ENCODE assay signal across 8 cellular contexts in genomic region chr5:160165137-160166068, GRCh38. TPM values are rescaled to one million over a fixed set of nuclear protein-coding genes. Genes with fewer than 3 reads are reported as not detected.
DNase-seq lines count a peak whose midpoint lies in the region; ATAC-seq and TF ChIP-seq lines count a peak whose summit lies in the region.

No MANE protein-coding gene starts in this region.

- CTCF ChIA-PET in Calu3 (lab: Charles Lee): interaction anchor here (0.8 to 1.7 kb wide), 6 partner anchors 9 to 46 kb away, joined by 3 to 5 read pairs (median 4); partner anchors contain the start of gene PWWP2A
- CTCF ChIA-PET in Caco-2 (lab: Charles Lee): no interaction called here

- H3K27me3 ChIP-seq in MG63 (no peaks in the 10 kb centered on the region), Caco-2 (replicated peaks; ENCODE audit: control insufficient read depth, insufficient read depth, low read length) (no peaks in the 10 kb centered on the region)

- no peaks in the 10 kb centered on the region for H3K9me3 Mint-ChIP-seq in Calu3 (ENCODE audit: low read depth, unreplicated experiment)
- no peaks in the 10 kb centered on the region for H3K9me3 Mint-ChIP-seq in activated naive CD8-positive, alpha-beta T cell treated with anti-CD3 and anti-CD28 coated beads for 36 hours
- no peaks in the 10 kb centered on the region for H3K9me3 Mint-ChIP-seq in Caco-2 (ENCODE audit: unreplicated experiment)

- no peak for TF ChIP-seq POLR2A in erythroblast (IDR thresholded peaks at IDR 0.05; ENCODE audit: low read length)

- intact Hi-C loops in Calu3 (cut with micrococcal nuclease; ENCODE audit: unreplicated experiment) (loop anchor here (1.0 kb wide), 1 partner anchor 46 kb away; the partner anchor contains the start of gene PWWP2A), Right ventricle myocardium inferior (cut with DNase I) (no loop called here), Caco-2 (cut with micrococcal nuclease; ENCODE audit: unreplicated experiment) (no loop called here)

- peaks cover 11% of the 10 kb centered on the region for H3K36me3 Mint-ChIP-seq in Calu3 (ENCODE audit: insufficient read depth, unreplicated experiment)
- H3K36me3 Mint-ChIP-seq in activated naive CD8-positive, alpha-beta T cell treated with anti-CD3 and anti-CD28 coated beads for 36 hours: no peaks in the 10 kb centered on the region
- peaks cover 6% of the 10 kb centered on the region for H3K36me3 Mint-ChIP-seq in Caco-2 (ENCODE audit: insufficient read depth, unreplicated experiment)

- ATAC-seq in Right ventricle myocardium inferior: peak; percentile 84
- ATAC-seq in omental fat pad (ENCODE audit: low FRiP score): peak; percentile 86
- ATAC-seq in HG03159 (IDR thresholded peaks at IDR 0.05; ENCODE audit: unreplicated experiment): no peak

- H3K4me3 Mint-ChIP-seq in Calu3 (ENCODE audit: low read depth, unreplicated experiment) (peak overlapping the region; percentile 60), Caco-2 (ENCODE audit: unreplicated experiment) (no peak overlapping the region)
- no peak overlapping the region for H3K4me3 Mint-ChIP-seq in activated naive CD8-positive, alpha-beta T cell treated with anti-CD3 and anti-CD28 coated beads for 36 hours

- TF ChIP-seq CTCF in Calu3 (IDR thresholded peaks at IDR 0.05; ENCODE audit: unreplicated experiment) (no peak), omental fat pad (IDR thresholded peaks at IDR 0.05) (no peak), Caco-2 (IDR thresholded peaks at IDR 0.05; ENCODE audit: insufficient read depth in 1 of 2, low read depth in 1 of 2, low read length in 1 of 2, severe bottlenecking in 1 of 2, unreplicated experiment in 1 of 2) (no peak)

- H3K36me3 ChIP-seq in MG63: no peaks in the 10 kb centered on the region
- H3K36me3 ChIP-seq in Caco-2 (ENCODE audit: control insufficient read depth, insufficient read depth, low read length): no peaks in the 10 kb centered on the region; the same call in 1 of the 2 replicates

- no peaks in the 10 kb centered on the region for H3K27me3 Mint-ChIP-seq in Calu3 (ENCODE audit: unreplicated experiment)
- H3K27me3 Mint-ChIP-seq in activated naive CD8-positive, alpha-beta T cell treated with anti-CD3 and anti-CD28 coated beads for 36 hours: peaks cover 22% of the 10 kb centered on the region
- no peaks in the 10 kb centered on the region for H3K27me3 Mint-ChIP-seq in Caco-2 (ENCODE audit: insufficient read depth, unreplicated experiment)

- DNase-seq in Calu3 (peak; percentile 96), MG63 (peak; percentile 100), Right ventricle myocardium inferior (ENCODE audit: missing footprints) (peak; percentile 92), omental fat pad (ENCODE audit: low spot score) (peak; percentile 52), Caco-2 (no peak), erythroblast (lab: John Stamatoyannopoulos, UW) (no peak)
- peak; percentile 9 for DNase-seq in activated naive CD8-positive, alpha-beta T cell treated with anti-CD3 and anti-CD28 coated beads for 36 hours

- peak overlapping the region; percentile 15 for H3K4me3 ChIP-seq in MG63
- H3K4me3 ChIP-seq in Caco-2 (ENCODE audit: low read depth, low read length): no peak overlapping the region

- no TSS peak for BruUV-seq in Calu3 (replicated peaks; lab: Mats Ljungman, UMichigan)
- no TSS peak for BruUV-seq in Caco-2 (replicated peaks; lab: Mats Ljungman, UMichigan)

- POLR2A ChIA-PET in Caco-2 (lab: Charles Lee): interaction anchor here (0.8 kb wide), 1 partner anchor 95 kb away, joined by 3 read pairs; no protein-coding TSS in a partner anchor

- no peaks in the 10 kb centered on the region for H3K9me3 ChIP-seq in MG63
- H3K9me3 ChIP-seq in Caco-2: no peaks in the 10 kb centered on the region

- H3K4me1 Mint-ChIP-seq in Calu3 (ENCODE audit: low read depth, unreplicated experiment) (peaks cover 39% of the 10 kb centered on the region), Caco-2 (ENCODE audit: low read depth, unreplicated experiment) (peaks cover 35% of the 10 kb centered on the region)
- H3K4me1 Mint-ChIP-seq in activated naive CD8-positive, alpha-beta T cell treated with anti-CD3 and anti-CD28 coated beads for 36 hours: peaks cover 4% of the 10 kb centered on the region

- peak overlapping the region; percentile 92 for H3K27ac Mint-ChIP-seq in Calu3 (ENCODE audit: unreplicated experiment)
- H3K27ac Mint-ChIP-seq in activated naive CD8-positive, alpha-beta T cell treated with anti-CD3 and anti-CD28 coated beads for 36 hours: no peak overlapping the region
- no peak overlapping the region for H3K27ac Mint-ChIP-seq in Caco-2 (ENCODE audit: unreplicated experiment)

- H3K4me1 ChIP-seq in Caco-2: peaks cover 32% of the 10 kb centered on the region

RNA-seq across cellular contexts. Expression of gene PWWP2A, which starts 46.2 kb away (rescaled TPM):
- total RNA-seq in Calu3 (2022): 33.4 and 36.4 TPM in 2 replicates
- 20.4 and 27.0 TPM in 2 replicates for total RNA-seq in MG63 (2014; rRNA removed; shearing (Covaris generic); ENCODE audit: low replicate concordance)
- 10 to 100 TPM; 17.1 to 17.8 TPM for total RNA-seq in activated naive CD8-positive, alpha-beta T cell treated with anti-CD3 and anti-CD28 coated beads for 36 hours
- 13.2 TPM for total RNA-seq in Right ventricle myocardium inferior
- 10 to 100 TPM; 18.3 to 47.4 (median 24.4) TPM for total RNA-seq in omental fat pad
- total RNA-seq in Caco-2 (2022): 34.4 and 36.7 TPM in 2 replicates

Comparison
In these comparisons a context has a peak if more than half of its experiments do, and no peak if none do; other contexts are left out.
1. DNase-seq: peak in Calu3 (single experiment), MG63 (single experiment), activated naive CD8-positive, alpha-beta T cell treated with anti-CD3 and anti-CD28 coated beads for 36 hours (single experiment), Right ventricle myocardium inferior (single experiment) and omental fat pad (single experiment); none in Caco-2 (0 of 2) and erythroblast (0 of 2).